In genomic region chr3:57544181-57545125, GRCh38 we compare ENCODE assay signal across 8 cellular contexts. TPM values are rescaled to one million over a fixed set of nuclear protein-coding genes. Genes with fewer than 3 reads are reported as not detected.
DNase-seq lines count a peak whose midpoint lies in the region; ATAC-seq and TF ChIP-seq lines count a peak whose summit lies in the region.

Gene DNAH12 (minus strand): TSS chr3:57544344. CDS start chr3:57542870, 1,474 bp downstream.

- no peak for TF ChIP-seq POLR2A in HCT116 (IDR thresholded peaks at IDR 0.05; ENCODE audit: borderline replicate concordance, extremely low read depth, insufficient read depth, insufficient read length)

- peak within 1 kb of the TSS; percentile 32 for H3K4me2 ChIP-seq in HCT116 (ENCODE audit: low read length)

- RAD21 ChIA-PET in HCT116 (lab: Charles Lee; ENCODE audit: low non-redundant PET in 1 of 2, low total read pairs in 2 of 2, uncharacterized antibody in 2 of 2, unreplicated experiment in 2 of 2), result no interaction called here

- H3K4me3 ChIP-seq in HCT116 (replicated peaks in 1 of 2; ENCODE audit: low read depth in 1 of 2, low read length in 2 of 2) (0 out of 4 replicates have a peak within 1 kb of the TSS, but pooled peaks of 1 of the 2 experiments have one; percentile 7), esophagus (ENCODE audit: low read depth in 1 of 2, low read length in 2 of 2) (peak within 1 kb of the TSS; percentile 16 to 30)

- H3K9me3 ChIP-seq in HCT116 (ENCODE audit: control insufficient read depth in 1 of 2, insufficient read depth in 1 of 2, low read depth in 1 of 2, low read length in 2 of 2) (no peaks in the 10 kb centered on the region), esophagus (ENCODE audit: control insufficient read depth in 2 of 2, insufficient read depth in 1 of 2, low read depth in 1 of 2, low read length in 1 of 2) (no peaks in the 10 kb centered on the region)

- ATAC-seq in HCT116, result peak; percentile 46; the same call in 1 of the 2 replicates
- ATAC-seq in omental fat pad (ENCODE audit: low FRiP score), result peak; percentile 56
- ATAC-seq in GM21786 (IDR thresholded peaks at IDR 0.05; ENCODE audit: unreplicated experiment), result no peak
- no peak for ATAC-seq in GM19328 (IDR thresholded peaks at IDR 0.05; ENCODE audit: unreplicated experiment)

- H4K20me1 ChIP-seq in HCT116 (ENCODE audit: insufficient read depth), result no peaks in the 10 kb centered on the region

- H3K36me3 ChIP-seq in HCT116 (ENCODE audit: control insufficient read depth in 1 of 2, insufficient read depth in 2 of 2, low read length in 2 of 2) (no peaks in the 10 kb centered on the region), esophagus (ENCODE audit: control insufficient read depth in 2 of 2, insufficient read depth in 2 of 2, low read length in 1 of 2) (no peaks in the 10 kb centered on the region)

- H3K79me2 ChIP-seq in HCT116 (ENCODE audit: insufficient read depth, low read length), result no peaks in the 10 kb centered on the region

- H3K9ac ChIP-seq in HCT116 (ENCODE audit: low read length), result no peak within 1 kb of the TSS

- in situ Hi-C loops in GM13977 (cut with MboI; ENCODE audit: low pct_unique_long_range_greater_than_20kb, low sequenced_read_pairs, unreplicated experiment), result no loop called here

- no peak for TF ChIP-seq RAD21 in HCT116 (IDR thresholded peaks at IDR 0.05; ENCODE audit: low read depth)

- CTCF ChIA-PET in HCT116 (lab: Charles Lee), result no interaction called here

- no peak within 1 kb of the TSS for H2AFZ ChIP-seq in HCT116 (ENCODE audit: low read depth, low read length, poor library complexity, severe bottlenecking)

- no peaks in the 10 kb centered on the region for H3K9me2 ChIP-seq in HCT116 (ENCODE audit: insufficient read depth)

- intact Hi-C loops in HCT116 (cut with micrococcal nuclease), result no loop called here

- no peak within 1 kb of the TSS for H3K27ac ChIP-seq in HCT116 (ENCODE audit: low read depth, low read length)
- H3K27ac ChIP-seq in esophagus (ENCODE audit: low read depth in 2 of 2, low read length in 1 of 2), result no peak within 1 kb of the TSS

- peak; percentile 43 for DNase-seq in AG20443 (ENCODE audit: low spot score)
- no peak for DNase-seq in HCT116 (ENCODE audit: low read depth, low spot score)
- DNase-seq in NOMO-1 treated with DMSO at 0.1 percent for 48 hours (lab: John Stamatoyannopoulos, UW; ENCODE audit: unreplicated experiment), result peak; percentile 36
- DNase-seq in omental fat pad (ENCODE audit: low spot score), result no peak
- no peak for DNase-seq in GM13977 (ENCODE audit: low spot score)

- TF ChIP-seq CTCF in HCT116 (IDR thresholded peaks at IDR 0.05 in 2 of 3, conservative IDR thresholded peaks at IDR 0.05 in 1 of 3; ENCODE audit: borderline replicate concordance in 1 of 3, insufficient read depth in 1 of 3, low read depth in 2 of 3, low read length in 2 of 3), result no peak
- no peak for TF ChIP-seq CTCF in omental fat pad (IDR thresholded peaks at IDR 0.05)
- no peak for TF ChIP-seq CTCF in GM13977 (IDR thresholded peaks at IDR 0.05; ENCODE audit: extremely low read depth, insufficient read depth, missing control alignments)

- POLR2A ChIA-PET in HCT116 (lab: Charles Lee), result no interaction called here

- no TSS peak for BruUV-seq in HCT116 (replicated peaks; lab: Mats Ljungman, UMichigan)

- 9 to 10% methylated on average over 20 of the region's 20 CpGs for WGBS in esophagus, 2 donors

- H3K27me3 ChIP-seq in HCT116 (ENCODE audit: insufficient read depth, low read length), result no peaks in the 10 kb centered on the region
- no peaks in the 10 kb centered on the region for H3K27me3 ChIP-seq in esophagus (ENCODE audit: control insufficient read depth in 1 of 2, insufficient read depth in 2 of 2, low read length in 2 of 2)

- H3K4me1 ChIP-seq in HCT116 (ENCODE audit: control insufficient read depth in 1 of 2, insufficient read depth in 2 of 2, low read length in 2 of 2) (peaks cover 0 to 5% of the 10 kb centered on the region in 2 experiments; a peak in 1 of 4 replicates), esophagus (ENCODE audit: control insufficient read depth in 2 of 2, insufficient read depth in 2 of 2, low read length in 1 of 2) (no peaks in the 10 kb centered on the region)

TF ChIP-seq in HCT116, 20 proteins besides CTCF, POLR2A, EP300 and RAD21:
- TF ChIP-seq ATF3 (IDR thresholded peaks at IDR 0.05) (no peak), SP1 (IDR thresholded peaks at IDR 0.05; ENCODE audit: low read depth) (no peak)

RNA-seq across cellular contexts. Expression of gene DNAH12, which starts in this region (rescaled TPM):
- not detected for total RNA-seq in HCT116 (2021; ENCODE audit: unreplicated experiment)
- polyA plus RNA-seq in HCT116 (2012), result 0.22 TPM in 1 of 2 replicates, not detected in the other
- under 1 TPM; 0.06 to 0.24 TPM for polyA plus RNA-seq in esophagus
- total RNA-seq in omental fat pad, result under 1 TPM in 3 of 4 donors, not detected in 1; 0.19 to 0.72 (median 0.31) TPM

Comparison
In these comparisons a context has a peak if more than half of its experiments do, and no peak if none do; other contexts are left out.
1. Peak in ATAC-seq and H3K4me2 ChIP-seq in HCT116; RNA of the gene not detected or under 1 TPM.
2. Peak in ATAC-seq in omental fat pad; RNA of the gene not detected or under 1 TPM.
3. DNase-seq: peak in AG20443 (single experiment) and NOMO-1 treated with DMSO at 0.1 percent for 48 hours (single experiment); none in HCT116 (single experiment), omental fat pad (single experiment) and GM13977 (single experiment).